In the genomic region with DNA sequence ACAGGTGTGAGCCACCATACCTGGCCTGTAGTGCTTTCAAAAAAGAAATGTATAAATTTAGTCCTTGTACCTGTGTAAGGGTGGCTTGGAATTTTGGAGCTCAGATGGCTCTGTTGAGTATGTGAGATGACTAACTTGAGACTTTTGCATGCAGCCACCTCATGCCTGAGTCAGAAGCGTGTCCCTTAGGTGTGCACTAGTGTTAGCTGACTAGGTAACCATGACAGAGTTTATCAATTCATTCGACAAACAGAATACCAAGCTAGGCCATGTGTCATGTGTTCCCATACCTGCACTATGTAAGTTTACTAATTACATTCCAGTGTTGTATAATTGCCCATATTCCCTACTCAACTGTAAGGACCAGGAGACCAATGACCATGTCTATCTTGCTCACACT, we compare ENCODE assay signal across 22 cellular contexts.
"Had no signal": no experiment of that assay in that cellular context is flagged by ENCODE, and none has a peak within 500 bp of the region (broad histone marks: within the 10 kb centered on the region; RNA-seq: fewer than 3 reads in every experiment).

No MANE protein-coding gene starts in this region.

- H3K27ac ChIP-seq: epithelial cell of prostate, esophagus squamous epithelium, hepatocyte, parathyroid adenoma, prostate gland, right lobe of liver, suprapubic skin, thyroid gland, upper lobe of right lung, vagina had no signal

- H3K79me2 ChIP-seq: parathyroid adenoma had no signal

- H3K36me3 ChIP-seq: esophagus squamous epithelium, prostate gland, right lobe of liver, suprapubic skin, thyroid gland, upper lobe of right lung, vagina had no signal

- H3K4me2 ChIP-seq: hepatocyte had no signal

- H3K4me3 Mint-ChIP-seq: naive thymus-derived CD4-positive, alpha-beta T cell; nephron progenitor cell; stimulated activated effector memory CD8-positive, alpha-beta T cell treated with anti-CD3 and anti-CD28 coated beads, Interleukin-12 subunit alpha, Interleukin-12 subunit beta, amount 100 ng/mL, for 72 hours had no signal

- H3K27me3 ChIP-seq: esophagus squamous epithelium, hepatocyte, right lobe of liver, suprapubic skin, thyroid gland, upper lobe of right lung, vagina had no signal

- H3K4me3 ChIP-seq: esophagus squamous epithelium, hepatocyte, prostate gland, right lobe of liver, suprapubic skin, thyroid gland, upper lobe of right lung, vagina had no signal

- ATAC-seq: left colon; naive thymus-derived CD4-positive, alpha-beta T cell; right lobe of liver; stimulated activated effector memory CD8-positive, alpha-beta T cell treated with anti-CD3 and anti-CD28 coated beads, Interleukin-12 subunit alpha, Interleukin-12 subunit beta, amount 100 ng/mL, for 72 hours; stimulated activated naive CD8-positive, alpha-beta T cell treated with anti-CD3 and anti-CD28 coated beads, Interleukin-15, Interleukin-2, amounts not matched to agents 100 U/mL and 50 U/mL, for 24 hours; upper lobe of right lung had no signal

- H3K9me3 ChIP-seq: esophagus squamous epithelium, prostate gland, right lobe of liver, suprapubic skin, thyroid gland, upper lobe of right lung, vagina had no signal

- H3K36me3 Mint-ChIP-seq: naive thymus-derived CD4-positive, alpha-beta T cell had no signal

- H3K9me3 Mint-ChIP-seq: nephron progenitor cell; stimulated activated effector memory CD8-positive, alpha-beta T cell treated with anti-CD3 and anti-CD28 coated beads, Interleukin-12 subunit alpha, Interleukin-12 subunit beta, amount 100 ng/mL, for 72 hours had no signal

- H3K9ac ChIP-seq: parathyroid adenoma had no signal

- DNase-seq: cortex of kidney; effector memory CD4-positive, alpha-beta T cell; esophagus squamous epithelium; foreskin fibroblast; head of caudate nucleus; kidney; left colon; naive thymus-derived CD4-positive, alpha-beta T cell; nephron progenitor cell; right lobe of liver; stimulated activated CD4-positive, alpha-beta T cell treated with anti-CD3 and anti-CD28 coated beads, Interleukin-4, amount 100 ng/mL, for 1 hour; stimulated activated CD8-positive, alpha-beta memory T cell treated with anti-CD3 and anti-CD28 coated beads, Interleukin-4, amount 100 ng/mL, for 48 hours; stimulated activated naive CD8-positive, alpha-beta T cell treated with anti-CD3 and anti-CD28 coated beads, Interleukin-15, Interleukin-2, amounts not matched to agents 100 U/mL and 50 U/mL, for 24 hours; thyroid gland; upper lobe of right lung had no signal

- H3K27ac Mint-ChIP-seq: nephron progenitor cell; stimulated activated effector memory CD8-positive, alpha-beta T cell treated with anti-CD3 and anti-CD28 coated beads, Interleukin-12 subunit alpha, Interleukin-12 subunit beta, amount 100 ng/mL, for 72 hours had no signal

- H3K4me1 ChIP-seq: parathyroid adenoma, thyroid gland had no signal

- H2AFZ ChIP-seq: hepatocyte, parathyroid adenoma had no signal
